9 cellular contexts compared by ENCODE assay signal in the genomic region with DNA sequence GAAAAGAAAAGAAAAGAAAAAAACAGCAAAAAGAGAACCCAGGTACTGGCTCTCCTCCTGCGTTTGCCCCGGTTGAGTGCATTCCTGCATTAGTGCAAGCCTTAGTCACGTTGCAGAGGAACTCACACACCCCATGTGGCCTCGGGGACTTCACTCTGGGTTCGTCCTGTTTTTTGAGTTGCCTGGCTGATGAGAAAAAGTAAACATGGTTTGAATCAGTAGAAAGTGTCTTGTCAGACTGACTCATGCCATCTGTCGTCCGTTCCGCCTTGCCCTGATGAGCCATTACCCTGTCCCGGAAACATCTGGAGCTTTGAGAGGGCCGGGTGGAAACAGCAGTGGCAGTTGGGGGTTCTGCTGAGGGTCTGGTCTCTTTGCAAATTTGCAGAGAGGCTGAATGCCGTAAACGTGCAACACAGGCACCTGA. TPM values are rescaled to one million over a fixed set of nuclear protein-coding genes. Genes with fewer than 3 reads are reported as not detected.
DNase-seq lines count a peak whose midpoint lies in the region; ATAC-seq, FAIRE-seq and TF ChIP-seq lines count a peak whose summit lies in the region.
"Had no signal": no experiment of that assay in that cellular context is flagged by ENCODE, and none has a peak within 500 bp of the region (broad histone marks: within the 10 kb centered on the region; RNA-seq: fewer than 3 reads in every experiment).

No MANE protein-coding gene starts in this region.

- POLR2A ChIA-PET in RWPE1 (lab: Yijun Ruan, JAX; ENCODE audit: low non-redundant PET) (no interaction called here), HepG2 (lab: Yijun Ruan, JAX) (no interaction called here)

- H3K27ac ChIP-seq in RWPE1 = peak overlapping the region; percentile 98
- peak overlapping the region; percentile 43 to 52 for H3K27ac ChIP-seq in breast epithelium
- H3K27ac ChIP-seq in HepG2 (ENCODE audit: extremely low read length, insufficient read depth, low read length) = peak overlapping the region; percentile 63
- H3K27ac ChIP-seq: neutrophil had no signal

- CTCF ChIA-PET in RWPE1 (lab: Yijun Ruan, JAX) (no interaction called here), HepG2 (lab: Yijun Ruan, JAX; ENCODE audit: low intra/inter-chr PET ratio, low total read pairs) (no interaction called here)

- H3K4me1 ChIP-seq in breast epithelium (peaks cover 0 to 5% of the 10 kb centered on the region in 2 donors), HepG2 (ENCODE audit: insufficient read depth, low read length) (peaks cover 32% of the 10 kb centered on the region)

- in situ Hi-C loops in HepG2 (cut with HindIII; ENCODE audit: extremely low pct_ligation_motif_present, low pct_unique_long_range_greater_than_20kb) = no loop called here

- peak overlapping the region; percentile 33 for H3K4me2 ChIP-seq in HepG2 (ENCODE audit: low read depth, low read length)

- H3K79me2 ChIP-seq in HepG2 (ENCODE audit: insufficient read depth, low read length) = peaks cover 75% of the 10 kb centered on the region

- H3K4me3 ChIP-seq in breast epithelium (peak overlapping the region in 1 of 3 donors; percentile 22), HepG2 (replicated peaks in 1 of 3; ENCODE audit: insufficient read depth in 1 of 3, low read depth in 2 of 3, low read length in 3 of 3) (no peak overlapping the region)

- H3K9me3 ChIP-seq in breast epithelium (no peaks in the 10 kb centered on the region), HepG2 (ENCODE audit: low read length) (no peaks in the 10 kb centered on the region)
- H3K9me3 ChIP-seq: neutrophil had no signal

- TF ChIP-seq EP300 in HepG2 (IDR thresholded peaks at IDR 0.05; ENCODE audit: low read depth in 2 of 2, low read length in 2 of 2) (peak in 1 of 2 experiments; percentile 37; a peak in 1 of 4 replicates), HepG2 (CRISPR knock-in tag; IDR thresholded peaks at IDR 0.05; ENCODE audit: borderline replicate concordance) (no peak; the same call in 1 of the 2 replicates)

- no peaks in the 10 kb centered on the region for H3K36me3 ChIP-seq in breast epithelium
- peaks cover 6 to 10% of the 10 kb centered on the region in 2 experiments; a peak in 2 of 5 replicates for H3K36me3 ChIP-seq in HepG2 (replicated peaks in 1 of 2; ENCODE audit: control insufficient read depth in 1 of 2, insufficient read depth in 2 of 2, low read length in 2 of 2)
- H3K36me3 ChIP-seq: neutrophil had no signal

- H3K9ac ChIP-seq in HepG2 (ENCODE audit: insufficient read depth, low read depth, low read length) = no peak overlapping the region

- TF ChIP-seq POLR2A in breast epithelium (IDR thresholded peaks at IDR 0.05) (no peak), HepG2 (IDR thresholded peaks at IDR 0.05; ENCODE audit: insufficient read depth in 1 of 2, low read depth in 2 of 2, low read length in 2 of 2) (no peak)

- H2AFZ ChIP-seq in HepG2 (ENCODE audit: low read length) = no peak overlapping the region

- TF ChIP-seq CTCF in RWPE1 (conservative IDR thresholded peaks at IDR 0.05; ENCODE audit: low read depth) = no peak
- no peak for TF ChIP-seq CTCF in breast epithelium (IDR thresholded peaks at IDR 0.05)
- TF ChIP-seq CTCF in HepG2 (CRISPR knock-in tag; IDR thresholded peaks at IDR 0.05) = peak; percentile 58

- no TSS peak for BruUV-seq in HepG2 (replicated peaks; lab: Mats Ljungman, UMichigan)

- DNase-seq in RWPE1 (ENCODE audit: low spot score) (peak; percentile 74), breast epithelium (ENCODE audit: low spot score in 2 of 2) (peak; percentile 50 to 67), HepG2 (ENCODE audit: low spot score) (peak; percentile 84), NCI-H510A treated with DMSO at 0.1 percent for 48 hours (lab: John Stamatoyannopoulos, UW) (no peak), cerebellar cortex (ENCODE audit: low spot score) (no peak)
- peak; percentile 77 for DNase-seq in stimulated activated CD8-positive, alpha-beta memory T cell treated with anti-CD3 and anti-CD28 coated beads, Interleukin-4, amount 100 ng/mL, for 48 hours

- ATAC-seq in GM18508 (IDR thresholded peaks at IDR 0.05; ENCODE audit: insufficient read depth, unreplicated experiment) (peak; percentile 91), HG02885 (IDR thresholded peaks at IDR 0.05; ENCODE audit: poor library complexity, unreplicated experiment) (peak; percentile 87), HepG2 (peak; percentile 90)

- FAIRE-seq in HepG2 (lab: Jason Lieb, UNC) = peak; percentile 52

- peak; percentile 46; the same call in 1 of the 2 replicates for TF ChIP-seq RAD21 in HepG2 (CRISPR knock-in tag; IDR thresholded peaks at IDR 0.05)

- intact Hi-C loops in breast epithelium (cut with DNase I; ENCODE audit: low total_unique reads) = no loop called here
- intact Hi-C loops in HepG2 (cut with micrococcal nuclease; ENCODE audit: unreplicated experiment) = loop anchor here (1.0 to 10.0 kb wide), 3 partner anchors 50 to 63 kb away; no protein-coding TSS in a partner anchor

- 34% methylated on average over 12 of the region's 12 CpGs for WGBS in HepG2 (ENCODE audit: low lambda C conversion rate)

- H4K20me1 ChIP-seq in HepG2 (ENCODE audit: insufficient read depth, low read length) = peaks cover 4% of the 10 kb centered on the region; the same call in 1 of the 2 replicates

- H3K27me3 ChIP-seq in breast epithelium = no peaks in the 10 kb centered on the region
- no peaks in the 10 kb centered on the region for H3K27me3 ChIP-seq in HepG2 (ENCODE audit: control insufficient read depth in 1 of 2, insufficient read depth in 2 of 2, low read length in 2 of 2)

TF ChIP-seq in HepG2, 621 proteins besides CTCF, POLR2A, EP300 and RAD21 (continues in another document):
- no peak for TF ChIP-seq ZMYM3 (CRISPR knock-in tag; IDR thresholded peaks at IDR 0.05)
- TF ChIP-seq, protein P1, sequence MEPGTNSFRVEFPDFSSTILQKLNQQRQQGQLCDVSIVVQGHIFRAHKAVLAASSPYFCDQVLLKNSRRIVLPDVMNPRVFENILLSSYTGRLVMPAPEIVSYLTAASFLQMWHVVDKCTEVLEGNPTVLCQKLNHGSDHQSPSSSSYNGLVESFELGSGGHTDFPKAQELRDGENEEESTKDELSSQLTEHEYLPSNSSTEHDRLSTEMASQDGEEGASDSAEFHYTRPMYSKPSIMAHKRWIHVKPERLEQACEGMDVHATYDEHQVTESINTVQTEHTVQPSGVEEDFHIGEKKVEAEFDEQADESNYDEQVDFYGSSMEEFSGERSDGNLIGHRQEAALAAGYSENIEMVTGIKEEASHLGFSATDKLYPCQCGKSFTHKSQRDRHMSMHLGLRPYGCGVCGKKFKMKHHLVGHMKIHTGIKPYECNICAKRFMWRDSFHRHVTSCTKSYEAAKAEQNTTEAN (CRISPR knock-in tag; conservative IDR thresholded peaks at IDR 0.05) = peak; percentile 83
- TF ChIP-seq ZNF556 (CRISPR knock-in tag; IDR thresholded peaks at IDR 0.05; ENCODE audit: borderline replicate concordance) = no peak

RNA-seq across cellular contexts. Expression of a gene that starts 16.3 kb away (rescaled TPM):
- total RNA-seq in breast epithelium (100 to 1,000 TPM in 2 of 3 donors, 10 to 100 TPM in 1; 96.3 to 536 (median 142) TPM), HepG2 (2016; rRNA removed; fragmentation: Illumina TruSeq; extraction: Trizol) (57.9 and 111 TPM in 2 replicates)
- 64.5 and 76.9 TPM in 2 replicates for total RNA-seq in HepG2 (2016; cell fraction: cytosol; rRNA removed; fragmentation: Illumina TruSeq; extraction: Trizol; ENCODE audit: low read depth)
- total RNA-seq in HepG2 (2016; cell fraction: insoluble cytoplasmic fraction; rRNA removed; fragmentation: Illumina TruSeq; extraction: Trizol) = 52.0 and 103 TPM in 2 replicates
- 78.1 and 98.3 TPM in 2 replicates for total RNA-seq in HepG2 (2016; cell fraction: membrane; rRNA removed; fragmentation: Illumina TruSeq; extraction: Trizol)
- total RNA-seq in HepG2 (2016; cell fraction: nucleus; rRNA removed; fragmentation: Illumina TruSeq; extraction: Trizol) = 96.6 and 113 TPM in 2 replicates
- 77.7 and 78.8 TPM in 2 replicates for polyA plus RNA-seq in HepG2 (2011; rRNA removed)
- 125 and 154 TPM in 2 replicates for polyA plus RNA-seq in HepG2 (2011; cell fraction: cytosol; rRNA removed)
- 95.3 and 97.6 TPM in 2 replicates for polyA plus RNA-seq in HepG2 (2011; cell fraction: nucleus; rRNA removed)
- 165 and 308 TPM in 2 replicates for polyA plus RNA-seq in HepG2 (2012)
- 210 and 248 TPM in 2 replicates for polyA plus RNA-seq in HepG2 (2016; cell fraction: cytosol; fragmentation: Illumina TruSeq; extraction: Trizol; ENCODE audit: low read depth)
- 125 and 147 TPM in 2 replicates for polyA plus RNA-seq in HepG2 (2016; cell fraction: insoluble cytoplasmic fraction; fragmentation: Illumina TruSeq; extraction: Trizol; ENCODE audit: low read depth)
- polyA plus RNA-seq in HepG2 (2016; cell fraction: membrane; fragmentation: Illumina TruSeq; extraction: Trizol; ENCODE audit: low read depth) = 191 and 218 TPM in 2 replicates
- polyA plus RNA-seq in HepG2 (2016; cell fraction: nucleus; fragmentation: Illumina TruSeq; extraction: Trizol; ENCODE audit: insufficient read depth, low read depth) = 304 and 330 TPM in 2 replicates
- polyA minus RNA-seq in HepG2 (2011; rRNA and poly(A)+ RNA removed; ENCODE audit: low replicate concordance) = 27.9 and 30.5 TPM in 2 replicates
- 59.3 and 60.8 TPM in 2 replicates for polyA minus RNA-seq in HepG2 (2011; cell fraction: cytosol; rRNA and poly(A)+ RNA removed)
- polyA minus RNA-seq in HepG2 (2011; cell fraction: nucleus; rRNA and poly(A)+ RNA removed) = 32.6 TPM in 2 replicates

RNA-seq across cellular contexts. Expression of a gene that starts 44.5 kb away (rescaled TPM):
- total RNA-seq in breast epithelium = 10 to 100 TPM in 1 of 3 donors, 1 to 10 TPM in 1, under 1 TPM in 1; 0.59 to 14.4 (median 2.6) TPM
- not detected in 2 replicates for total RNA-seq in HepG2 (2016; rRNA removed; fragmentation: Illumina TruSeq; extraction: Trizol)
- not detected in 2 replicates for total RNA-seq in HepG2 (2016; cell fraction: cytosol; rRNA removed; fragmentation: Illumina TruSeq; extraction: Trizol; ENCODE audit: low read depth)
- total RNA-seq in HepG2 (2016; cell fraction: insoluble cytoplasmic fraction; rRNA removed; fragmentation: Illumina TruSeq; extraction: Trizol) = not detected in 2 replicates
- total RNA-seq in HepG2 (2016; cell fraction: membrane; rRNA removed; fragmentation: Illumina TruSeq; extraction: Trizol) = not detected in 2 replicates
- not detected in 2 replicates for total RNA-seq in HepG2 (2016; cell fraction: nucleus; rRNA removed; fragmentation: Illumina TruSeq; extraction: Trizol)
- polyA plus RNA-seq in HepG2 (2011; rRNA removed) = not detected in 2 replicates
- not detected in 2 replicates for polyA plus RNA-seq in HepG2 (2011; cell fraction: cytosol; rRNA removed)
- not detected in 2 replicates for polyA plus RNA-seq in HepG2 (2011; cell fraction: nucleus; rRNA removed)
- polyA plus RNA-seq in HepG2 (2012) = 0.07 TPM in 1 of 2 replicates, not detected in the other
- polyA plus RNA-seq in HepG2 (2016; cell fraction: cytosol; fragmentation: Illumina TruSeq; extraction: Trizol; ENCODE audit: low read depth) = not detected in 2 replicates
- not detected in 2 replicates for polyA plus RNA-seq in HepG2 (2016; cell fraction: insoluble cytoplasmic fraction; fragmentation: Illumina TruSeq; extraction: Trizol; ENCODE audit: low read depth)
- not detected in 2 replicates for polyA plus RNA-seq in HepG2 (2016; cell fraction: membrane; fragmentation: Illumina TruSeq; extraction: Trizol; ENCODE audit: low read depth)
- polyA plus RNA-seq in HepG2 (2016; cell fraction: nucleus; fragmentation: Illumina TruSeq; extraction: Trizol; ENCODE audit: insufficient read depth, low read depth) = not detected in 2 replicates
- not detected in 2 replicates for polyA minus RNA-seq in HepG2 (2011; rRNA and poly(A)+ RNA removed; ENCODE audit: low replicate concordance)
- polyA minus RNA-seq in HepG2 (2011; cell fraction: cytosol; rRNA and poly(A)+ RNA removed) = not detected in 2 replicates
- not detected in 2 replicates for polyA minus RNA-seq in HepG2 (2011; cell fraction: nucleus; rRNA and poly(A)+ RNA removed)

Comparison
In these comparisons a context has a peak if more than half of its experiments do, and no peak if none do; other contexts are left out.
1. DNase-seq: peak in RWPE1 (single experiment), breast epithelium (2 of 2), HepG2 (single experiment) and stimulated activated CD8-positive, alpha-beta memory T cell treated with anti-CD3 and anti-CD28 coated beads, Interleukin-4, amount 100 ng/mL, for 48 hours (single experiment); none in NCI-H510A treated with DMSO at 0.1 percent for 48 hours (single experiment) and cerebellar cortex (single experiment).
2. H3K27ac ChIP-seq: peak in every context shown above with its lines; median percentile 98 in RWPE1; 63 in HepG2; 48 in breast epithelium.
3. Peak in every context shown above with its lines, with median percentiles within 50 percentile points of each other: ATAC-seq.